In genomic region chr20:43667341-43668132, GRCh38 we compare ENCODE assay signal across 8 cellular contexts. TPM values are rescaled to one million over a fixed set of nuclear protein-coding genes. Genes with fewer than 3 reads are reported as not detected.
DNase-seq lines count a peak whose midpoint lies in the region; ATAC-seq and TF ChIP-seq lines count a peak whose summit lies in the region.

No MANE protein-coding gene starts in this region.

- no peak overlapping the region for H3K4ac ChIP-seq in IMR-90 (ENCODE audit: low read depth, low read length)

- no peak for TF ChIP-seq RAD21 in IMR-90 (IDR thresholded peaks at IDR 0.05; ENCODE audit: low read length)

- peaks cover 4% of the 10 kb centered on the region for H4K20me1 ChIP-seq in IMR-90 (ENCODE audit: insufficient read depth, low read length)

- H2BK15ac ChIP-seq in IMR-90 (ENCODE audit: low read depth, low read length) = no peak overlapping the region

- intact Hi-C loops in IMR-90 (cut with micrococcal nuclease) = no loop called here

- H3K23ac ChIP-seq in IMR-90 (ENCODE audit: low read depth, low read length) = 0 out of 2 replicates have a peak overlapping the region, but pooled peaks have one; percentile 59

- H3K9me3 ChIP-seq in IMR-90 (ENCODE audit: control insufficient read depth, insufficient read depth, low read length) = no peaks in the 10 kb centered on the region

- H3K36me3 ChIP-seq in IMR-90 (ENCODE audit: control insufficient read depth, insufficient read depth, low read length) = no peaks in the 10 kb centered on the region

- H3K4me3 ChIP-seq in IMR-90 (ENCODE audit: insufficient read depth, low read depth, low read length) = peak overlapping the region; percentile 26; the same call in 1 of the 2 replicates

- DNase-seq in NCI-H1105 treated with DMSO at 0.1 percent for 48 hours (lab: John Stamatoyannopoulos, UW) (peak; percentile 13), NCI-H1105 (lab: John Stamatoyannopoulos, UW) (no peak), IMR-90 (no peak), iPS-NIHi7 (ENCODE audit: extremely low spot score) (peak; percentile 70), omental fat pad (ENCODE audit: low spot score) (no peak)
- peak; percentile 59 for DNase-seq in activated CD8-positive, alpha-beta memory T cell treated with anti-CD3 and anti-CD28 coated beads, Interleukin-2, amount 50 U/mL, for 48 hours
- DNase-seq in activated CD4-positive, CD25-positive, alpha-beta regulatory T cell treated with anti-CD3 and anti-CD28 coated beads, Interleukin-2, amount 50 U/mL, for 72 hours = no peak

- peak overlapping the region; percentile 82 for H2AFZ ChIP-seq in IMR-90 (replicated peaks; ENCODE audit: low read length, poor library complexity)

- peak overlapping the region; percentile 56; the same call in 1 of the 2 replicates for H2AK5ac ChIP-seq in IMR-90 (ENCODE audit: low read depth, low read length)

- CTCF ChIA-PET in IMR-90 (lab: Yijun Ruan, JAX) = no interaction called here

- no TSS peak for BruUV-seq in IMR-90 (replicated peaks; lab: Mats Ljungman, UMichigan)

- TF ChIP-seq POLR2A in IMR-90 (IDR thresholded peaks at IDR 0.05; ENCODE audit: low read depth, low read length) = no peak

- H2AK9ac ChIP-seq in IMR-90 (replicated peaks; ENCODE audit: low read depth, low read length, poor library complexity) = peak overlapping the region; percentile 72

- H4K5ac ChIP-seq in IMR-90 (ENCODE audit: low read depth, low read length) = no peak overlapping the region

- H3K4me2 ChIP-seq in IMR-90 (ENCODE audit: low read depth, low read length) = peak overlapping the region; percentile 55

- peaks cover 19 to 32% of the 10 kb centered on the region in 2 experiments for H3K79me1 ChIP-seq in IMR-90 (ENCODE audit: low read depth in 1 of 2, low read length in 2 of 2)

- no peak overlapping the region for H2BK20ac ChIP-seq in IMR-90 (ENCODE audit: low read depth, low read length)

- H4K91ac ChIP-seq in IMR-90 (ENCODE audit: insufficient read depth, low read depth, low read length) = no peak overlapping the region

- H3K9me1 ChIP-seq in IMR-90 (ENCODE audit: insufficient read depth, low read length) = peaks cover 14% of the 10 kb centered on the region

- dilution Hi-C loops in IMR-90 (cut with HindIII; ENCODE audit: low sequenced_read_pairs, unreplicated experiment) = no loop called here

- H3K14ac ChIP-seq in IMR-90 (replicated peaks; ENCODE audit: low read depth, low read length) = no peak overlapping the region

- 0% methylated on average over 13 of the region's 34 CpGs; no CpG with 5 or more reads in 1 of the 2 experiments for WGBS in IMR-90 (ENCODE audit: extremely low coverage in 2 of 2, insufficient read length in 1 of 2), 2 experiments

- POLR2A ChIA-PET in IMR-90 (lab: Charles Lee; ENCODE audit: unreplicated experiment) = interaction anchor here (0.6 kb wide), 1 partner anchor 210 kb away, joined by 8 read pairs; no protein-coding TSS in a partner anchor

- ATAC-seq in GM21381 (IDR thresholded peaks at IDR 0.05; ENCODE audit: unreplicated experiment) = peak; percentile 24
- peak; percentile 3; the same call in 1 of the 2 replicates for ATAC-seq in IMR-90 (ENCODE audit: low read depth)
- no peak for ATAC-seq in omental fat pad (ENCODE audit: low FRiP score)

- H3K9ac ChIP-seq in IMR-90 (ENCODE audit: low read depth, low read length) = peak overlapping the region; percentile 33; the same call in 1 of the 2 replicates

- no peak overlapping the region for H4K8ac ChIP-seq in IMR-90 (ENCODE audit: low read depth in 2 of 2, low read length in 2 of 2)

- H3K56ac ChIP-seq in IMR-90 (ENCODE audit: extremely low read depth, insufficient read depth, low read length) = no peak overlapping the region

- no peak overlapping the region for H3K18ac ChIP-seq in IMR-90 (ENCODE audit: low read depth, low read length)

- H2BK5ac ChIP-seq in IMR-90 (ENCODE audit: low read depth, low read length, poor library complexity, severe bottlenecking) = no peak overlapping the region

- H3K4me1 ChIP-seq in IMR-90 (ENCODE audit: control insufficient read depth, insufficient read depth, low read length) = peaks cover 1% of the 10 kb centered on the region; the same call in 1 of the 2 replicates

- H2BK120ac ChIP-seq in IMR-90 (ENCODE audit: low read depth, low read length) = no peak overlapping the region

- peaks cover 3% of the 10 kb centered on the region; the same call in 1 of the 2 replicates for H3K27me3 ChIP-seq in IMR-90 (ENCODE audit: control insufficient read depth, insufficient read depth, low read length)

- peak overlapping the region; percentile 4; the same call in 1 of the 2 replicates for H3K27ac ChIP-seq in IMR-90 (ENCODE audit: insufficient read depth, low read length)

- in situ Hi-C loops in IMR-90 (cut with MboI; ENCODE audit: low sequenced_read_pairs) = no loop called here

- no peak for TF ChIP-seq CTCF in IMR-90 (conservative IDR thresholded peaks at IDR 0.05; ENCODE audit: low read depth, low read length)
- no peak for TF ChIP-seq CTCF in omental fat pad (IDR thresholded peaks at IDR 0.05)

TF ChIP-seq in IMR-90, 13 proteins besides CTCF, POLR2A, EP300 and RAD21:
- TF ChIP-seq NFE2L2 (IDR thresholded peaks at IDR 0.05; ENCODE audit: low read depth, low read length) = no peak
- TF ChIP-seq, protein P1, sequence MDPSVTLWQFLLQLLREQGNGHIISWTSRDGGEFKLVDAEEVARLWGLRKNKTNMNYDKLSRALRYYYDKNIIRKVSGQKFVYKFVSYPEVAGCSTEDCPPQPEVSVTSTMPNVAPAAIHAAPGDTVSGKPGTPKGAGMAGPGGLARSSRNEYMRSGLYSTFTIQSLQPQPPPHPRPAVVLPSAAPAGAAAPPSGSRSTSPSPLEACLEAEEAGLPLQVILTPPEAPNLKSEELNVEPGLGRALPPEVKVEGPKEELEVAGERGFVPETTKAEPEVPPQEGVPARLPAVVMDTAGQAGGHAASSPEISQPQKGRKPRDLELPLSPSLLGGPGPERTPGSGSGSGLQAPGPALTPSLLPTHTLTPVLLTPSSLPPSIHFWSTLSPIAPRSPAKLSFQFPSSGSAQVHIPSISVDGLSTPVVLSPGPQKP (IDR thresholded peaks at IDR 0.05; ENCODE audit: borderline replicate concordance, low read depth, low read length) = no peak
- TF ChIP-seq CEBPB (IDR thresholded peaks at IDR 0.05; ENCODE audit: low read depth, low read length) = no peak
- TF ChIP-seq BHLHE40 (IDR thresholded peaks at IDR 0.05; ENCODE audit: low read depth, low read length) = no peak
- no peak for TF ChIP-seq MXI1 (IDR thresholded peaks at IDR 0.05; ENCODE audit: borderline replicate concordance, low read depth, low read length)
- TF ChIP-seq RCOR1 (IDR thresholded peaks at IDR 0.05; ENCODE audit: insufficient replicate concordance, low read length) = no peak
- no peak for TF ChIP-seq MAZ (IDR thresholded peaks at IDR 0.05; ENCODE audit: borderline replicate concordance, low read depth, low read length)
- no peak for TF ChIP-seq SMC3 (IDR thresholded peaks at IDR 0.05; ENCODE audit: low read depth, low read length)
- TF ChIP-seq RFX5 (IDR thresholded peaks at IDR 0.05; ENCODE audit: low read depth, low read length) = no peak
- no peak for TF ChIP-seq CHD1 (IDR thresholded peaks at IDR 0.05; ENCODE audit: low read depth, low read length)
- TF ChIP-seq FOS (IDR thresholded peaks at IDR 0.05; ENCODE audit: low read depth, low read length) = no peak

RNA-seq across cellular contexts. Expression of gene MYBL2, which starts 0.6 kb away (rescaled TPM):
- total RNA-seq in IMR-90 (2012; rRNA removed) = 21.7 and 23.1 TPM in 2 replicates
- 12.4 and 13.2 TPM in 2 replicates for polyA plus RNA-seq in IMR-90 (2012; rRNA removed)
- 6.4 and 7.5 TPM in 2 replicates for polyA plus RNA-seq in IMR-90 (2012; cell fraction: cytosol; rRNA removed)
- polyA plus RNA-seq in IMR-90 (2012; cell fraction: nucleus; rRNA removed; ENCODE audit: low replicate concordance) = 5.6 and 8.9 TPM in 2 replicates
- total RNA-seq in omental fat pad = 1 to 10 TPM in 1 of 4 donors, under 1 TPM in 1, not detected in 2; 0.19 to 2.3 TPM

RNA-seq across cellular contexts. Expression of gene GTSF1L, which starts 59.3 kb away (rescaled TPM):
- total RNA-seq in IMR-90 (2012; rRNA removed) (not detected in 2 replicates), omental fat pad (not detected)
- not detected in 2 replicates for polyA plus RNA-seq in IMR-90 (2012; rRNA removed)
- polyA plus RNA-seq in IMR-90 (2012; cell fraction: cytosol; rRNA removed) = not detected in 2 replicates
- polyA plus RNA-seq in IMR-90 (2012; cell fraction: nucleus; rRNA removed; ENCODE audit: low replicate concordance) = not detected in 2 replicates

Comparison
In these comparisons a context has a peak if more than half of its experiments do, and no peak if none do; other contexts are left out.
1. DNase-seq: peak in NCI-H1105 treated with DMSO at 0.1 percent for 48 hours (single experiment), activated CD8-positive, alpha-beta memory T cell treated with anti-CD3 and anti-CD28 coated beads, Interleukin-2, amount 50 U/mL, for 48 hours (single experiment) and iPS-NIHi7 (single experiment); none in NCI-H1105 (single experiment), IMR-90 (single experiment), omental fat pad (single experiment) and activated CD4-positive, CD25-positive, alpha-beta regulatory T cell treated with anti-CD3 and anti-CD28 coated beads, Interleukin-2, amount 50 U/mL, for 72 hours (single experiment).